22 cellular contexts compared by ENCODE assay signal in the genomic region with DNA sequence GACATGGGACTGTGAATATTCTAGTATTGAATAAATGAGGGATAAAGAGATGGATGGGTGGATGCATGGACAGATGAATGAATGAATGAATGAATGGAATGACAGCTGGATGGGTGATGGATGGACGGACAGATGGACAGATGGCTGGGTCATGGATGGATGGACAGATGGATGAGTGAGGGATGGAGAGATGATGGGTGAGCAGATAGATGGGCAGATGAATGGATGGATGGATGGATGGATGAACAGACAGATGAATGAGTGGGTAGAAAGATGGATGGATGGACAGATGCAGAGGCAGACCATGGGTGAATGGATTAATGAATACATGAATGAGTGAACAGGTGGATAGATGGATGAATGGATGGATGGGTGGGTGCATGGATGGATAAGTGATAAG.
A peak's percentile ranks its signal among the peaks of the same experiment; 100 is the strongest.
DNase-seq lines count a peak whose midpoint lies in the region; ATAC-seq, FAIRE-seq and TF ChIP-seq lines count a peak whose summit lies in the region.
"Had no signal": no experiment of that assay in that cellular context is flagged by ENCODE, and none has a peak within 500 bp of the region (broad histone marks: within the 10 kb centered on the region; RNA-seq: fewer than 3 reads in every experiment).

No MANE protein-coding gene starts in this region.

- TF ChIP-seq POLR2A in HepG2 (IDR thresholded peaks at IDR 0.05; ENCODE audit: insufficient read depth in 1 of 2, low read depth in 2 of 2, low read length in 2 of 2): no peak
- TF ChIP-seq POLR2A in right lobe of liver (IDR thresholded peaks at IDR 0.05): no peak
- no peak for TF ChIP-seq POLR2A in gastroesophageal sphincter (IDR thresholded peaks at IDR 0.05)

- no peak overlapping the region for H2AFZ ChIP-seq in HepG2 (ENCODE audit: low read length)
- H2AFZ ChIP-seq: GM23248 had no signal

- no peak for TF ChIP-seq RAD21 in HepG2 (CRISPR knock-in tag; IDR thresholded peaks at IDR 0.05)

- H3K27ac ChIP-seq in HepG2 (ENCODE audit: extremely low read length, insufficient read depth, low read length): no peak overlapping the region
- no peak overlapping the region for H3K27ac ChIP-seq in right lobe of liver
- H3K27ac ChIP-seq in gastroesophageal sphincter: peak overlapping the region; percentile 8 to 78 (median 70)
- H3K27ac ChIP-seq in stomach smooth muscle (ENCODE audit: low read length): peak overlapping the region; percentile 58
- H3K27ac ChIP-seq: 22Rv1, BLaER1, C4-2B, GM23248 had no signal

- H3K4me2 ChIP-seq in HepG2 (ENCODE audit: low read depth, low read length): no peak overlapping the region
- H3K4me2 ChIP-seq: BLaER1 had no signal

- H3K4me1 ChIP-seq in HepG2 (ENCODE audit: insufficient read depth, low read length) (no peaks in the 10 kb centered on the region), right lobe of liver (no peaks in the 10 kb centered on the region), gastroesophageal sphincter (peaks cover 0 to 93% (median 4%) of the 10 kb centered on the region in 3 donors), stomach smooth muscle (ENCODE audit: control insufficient read depth, insufficient read depth, low read length) (peaks cover 39% of the 10 kb centered on the region)
- H3K4me1 ChIP-seq: Caco-2 had no signal

- TF ChIP-seq EP300 in HepG2 (IDR thresholded peaks at IDR 0.05; ENCODE audit: low read depth in 2 of 2, low read length in 2 of 2) (no peak), HepG2 (CRISPR knock-in tag; IDR thresholded peaks at IDR 0.05; ENCODE audit: borderline replicate concordance) (no peak), gastroesophageal sphincter (IDR thresholded peaks at IDR 0.05) (no peak)

- whole genome bisulfite sequencing in HepG2 (ENCODE audit: low lambda C conversion rate): 46% methylated on average over 1 of the region's 1 CpG
- 23% methylated on average over 1 of the region's 1 CpG for WGBS in right lobe of liver (ENCODE audit: insufficient coverage, low coverage, low lambda C conversion rate, missing lambda C conversion rate)
- 78 to 83% methylated on average over 1 of the region's 1 CpG for WGBS in gastroesophageal sphincter (ENCODE audit: low coverage in 1 of 2), 2 donors

- CTCF ChIA-PET in HepG2 (lab: Yijun Ruan, JAX; ENCODE audit: low intra/inter-chr PET ratio, low total read pairs) (no interaction called here), HEK293T (lab: Yijun Ruan, JAX) (interaction anchor here (1.1 kb wide), 1 partner anchor 57 kb away, joined by 3 read pairs; no protein-coding TSS in a partner anchor)

- no peaks in the 10 kb centered on the region for H3K79me2 ChIP-seq in HepG2 (ENCODE audit: insufficient read depth, low read length)

- H3K27me3 ChIP-seq in HepG2 (ENCODE audit: control insufficient read depth in 1 of 2, insufficient read depth in 2 of 2, low read length in 2 of 2) (peaks cover 0 to 10% of the 10 kb centered on the region in 2 experiments; a peak in 2 of 5 replicates), right lobe of liver (no peaks in the 10 kb centered on the region), gastroesophageal sphincter (no peaks in the 10 kb centered on the region), stomach smooth muscle (ENCODE audit: control insufficient read depth in 1 of 2, insufficient read depth in 2 of 2, low read length in 2 of 2) (no peaks in the 10 kb centered on the region)
- H3K27me3 ChIP-seq: BLaER1 had no signal

- POLR2A ChIA-PET in HepG2 (lab: Yijun Ruan, JAX): no interaction called here
- POLR2A ChIA-PET in HEK293T (lab: Yijun Ruan, JAX): no interaction called here

- no peak for FAIRE-seq in HepG2 (lab: Jason Lieb, UNC)
- FAIRE-seq: A204.1, GM12878, GM19239 had no signal

- no peak for TF ChIP-seq CTCF in HepG2 (CRISPR knock-in tag; IDR thresholded peaks at IDR 0.05)
- no peak for TF ChIP-seq CTCF in right lobe of liver (IDR thresholded peaks at IDR 0.05)
- no peak for TF ChIP-seq CTCF in gastroesophageal sphincter (IDR thresholded peaks at IDR 0.05)

- intact Hi-C loops in HepG2 (cut with micrococcal nuclease; ENCODE audit: unreplicated experiment): no loop called here
- intact Hi-C loops in right lobe of liver (cut with DNase I): loop anchor here in 1 of 2 donors (5.0 kb wide), 1 partner anchor 57 kb away; no protein-coding TSS in a partner anchor

- H3K9me3 ChIP-seq in HepG2 (ENCODE audit: low read length) (no peaks in the 10 kb centered on the region), right lobe of liver (no peaks in the 10 kb centered on the region), gastroesophageal sphincter (no peaks in the 10 kb centered on the region), stomach smooth muscle (ENCODE audit: control insufficient read depth in 2 of 2, low read length in 2 of 2) (no peaks in the 10 kb centered on the region)
- H3K9me3 ChIP-seq: BLaER1, Caco-2 had no signal

- ATAC-seq in HepG2 (no peak), right lobe of liver (no peak), gastroesophageal sphincter (no peak)
- ATAC-seq: CD8-positive, alpha-beta T cell; GM12878; HCT116 had no signal

- BruUV-seq in HepG2 (replicated peaks; lab: Mats Ljungman, UMichigan): no TSS peak

- no peaks in the 10 kb centered on the region for H4K20me1 ChIP-seq in HepG2 (ENCODE audit: insufficient read depth, low read length)
- H4K20me1 ChIP-seq: BLaER1 had no signal

- H3K4me3 ChIP-seq in HepG2 (replicated peaks in 1 of 3; ENCODE audit: insufficient read depth in 1 of 3, low read depth in 2 of 3, low read length in 3 of 3) (no peak overlapping the region), right lobe of liver (no peak overlapping the region), gastroesophageal sphincter (no peak overlapping the region), stomach smooth muscle (ENCODE audit: low read length in 2 of 2) (no peak overlapping the region)
- H3K4me3 ChIP-seq: BLaER1, GM12878, GM23248 had no signal

- H3K36me3 ChIP-seq in HepG2 (replicated peaks in 1 of 2; ENCODE audit: control insufficient read depth in 1 of 2, insufficient read depth in 2 of 2, low read length in 2 of 2): no peaks in the 10 kb centered on the region
- H3K36me3 ChIP-seq in right lobe of liver: no peaks in the 10 kb centered on the region
- H3K36me3 ChIP-seq in gastroesophageal sphincter: peaks cover 13 to 98% of the 10 kb centered on the region in 2 donors
- H3K36me3 ChIP-seq in stomach smooth muscle (ENCODE audit: control insufficient read depth in 2 of 2, insufficient read depth in 2 of 2, low read length in 2 of 2): peaks cover 73 to 80% of the 10 kb centered on the region in 2 donors
- H3K36me3 ChIP-seq: BLaER1 had no signal

- no peak for DNase-seq in HepG2 (ENCODE audit: low spot score)
- DNase-seq in right lobe of liver: no peak
- DNase-seq in SHP77 (lab: John Stamatoyannopoulos, UW): no peak
- no peak for DNase-seq in HEK293T (ENCODE audit: extremely low spot score)
- DNase-seq: Caco-2; CD4-positive, CD25-positive, alpha-beta regulatory T cell; CD8-positive, alpha-beta T cell; DMS153; DMS79; EL; GDM1; GM23248; H9 had no signal

- H3K9ac ChIP-seq in HepG2 (ENCODE audit: insufficient read depth, low read depth, low read length): no peak overlapping the region
- no peak overlapping the region for H3K9ac ChIP-seq in stomach smooth muscle (ENCODE audit: low read length in 2 of 2)
- H3K9ac ChIP-seq: BLaER1, GM23248 had no signal

- in situ Hi-C loops in HepG2 (cut with HindIII; ENCODE audit: extremely low pct_ligation_motif_present, low pct_unique_long_range_greater_than_20kb): no loop called here

TF ChIP-seq in HepG2, 621 proteins besides CTCF, POLR2A, EP300 and RAD21 (continues in another document):
- TF ChIP-seq FOXA1 (IDR thresholded peaks at IDR 0.05) (peak; percentile 33; the same call in 1 of the 2 replicates), FOXA1 (CRISPR knock-in tag; IDR thresholded peaks at IDR 0.05) (no peak), ZNF17 (CRISPR knock-in tag; IDR thresholded peaks at IDR 0.05) (no peak), SP4 (CRISPR knock-in tag; IDR thresholded peaks at IDR 0.05) (no peak)

TF ChIP-seq in HEK293T, 16 proteins besides CTCF, POLR2A, EP300 and RAD21:
- TF ChIP-seq ARNT (IDR thresholded peaks at IDR 0.05) (no peak), ELF4 (IDR thresholded peaks at IDR 0.05) (no peak)
TF ChIP-seq in HEK293T: peak in this region for 0.

Comparison
In these comparisons a context has a peak if more than half of its experiments do, and no peak if none do; other contexts are left out.
1. H3K27ac ChIP-seq: peak in gastroesophageal sphincter (4 of 4) and stomach smooth muscle (single experiment); none in HepG2 (single experiment) and right lobe of liver (0 of 3).